In the genomic region with DNA sequence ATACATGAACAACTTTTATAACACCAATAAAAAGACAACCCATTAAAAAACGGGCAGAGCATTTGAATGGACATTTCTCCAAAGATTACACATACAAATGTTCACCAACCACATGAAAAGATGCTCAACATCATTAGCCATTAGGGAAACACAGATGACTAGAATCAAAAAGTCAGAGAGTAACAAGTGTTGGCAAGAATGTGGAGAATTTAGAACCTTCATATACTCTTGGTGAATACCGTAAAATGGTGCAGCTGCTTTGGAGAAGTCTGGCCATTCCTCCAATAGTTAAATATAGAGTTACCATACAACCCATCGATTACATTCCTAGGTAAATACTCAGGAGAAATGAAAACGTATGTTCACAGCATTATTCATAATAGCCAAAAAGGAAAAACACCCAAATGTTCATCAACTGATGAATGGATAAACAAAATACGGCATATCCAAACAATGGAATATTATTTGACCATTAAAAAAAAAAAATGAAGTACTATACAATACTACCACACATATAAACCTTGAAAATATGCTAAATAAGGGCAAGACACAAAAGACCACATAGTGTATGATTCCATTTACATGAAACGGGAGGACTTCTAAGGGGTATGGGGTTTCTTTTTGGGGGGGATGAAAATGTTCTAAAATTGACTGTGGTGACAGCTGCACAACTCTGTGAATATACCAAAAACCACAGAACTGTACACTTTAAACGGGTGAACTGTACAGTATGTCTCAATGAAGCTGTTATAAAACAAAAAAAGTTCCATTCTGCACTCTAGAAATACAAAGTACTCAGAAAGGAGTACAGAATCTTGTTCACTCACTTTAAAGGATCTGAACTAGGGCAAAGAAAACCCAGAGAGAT, we compare ENCODE assay signal across 12 cellular contexts. TPM values are rescaled to one million over a fixed set of nuclear protein-coding genes. Genes with fewer than 3 reads are reported as not detected.
DNase-seq lines count a peak whose midpoint lies in the region; ATAC-seq, FAIRE-seq and TF ChIP-seq lines count a peak whose summit lies in the region.
"Had no signal": no experiment of that assay in that cellular context is flagged by ENCODE, and none has a peak within 500 bp of the region (broad histone marks: within the 10 kb centered on the region; RNA-seq: fewer than 3 reads in every experiment).

No MANE protein-coding gene starts in this region.

- H3K9me3 Mint-ChIP-seq in endothelial cell (ENCODE audit: unreplicated experiment), result no peaks in the 10 kb centered on the region
- no peaks in the 10 kb centered on the region for H3K9me3 Mint-ChIP-seq in nephron progenitor cell

- peaks cover 6% of the 10 kb centered on the region for H3K36me3 Mint-ChIP-seq in endothelial cell (ENCODE audit: low read depth, unreplicated experiment)
- peaks cover 9% of the 10 kb centered on the region for H3K36me3 Mint-ChIP-seq in nephron progenitor cell (ENCODE audit: low read depth)

- no peak for ATAC-seq in HepG2
- no peak for ATAC-seq in right lobe of liver
- no peak for ATAC-seq in GM19452 (IDR thresholded peaks at IDR 0.05; ENCODE audit: unreplicated experiment)

- H3K79me2 ChIP-seq in HepG2 (ENCODE audit: insufficient read depth, low read length), result peaks cover 72% of the 10 kb centered on the region

- TF ChIP-seq RAD21 in HepG2 (CRISPR knock-in tag; IDR thresholded peaks at IDR 0.05), result no peak

- H2AFZ ChIP-seq in HepG2 (ENCODE audit: low read length), result no peak overlapping the region

- H3K4me3 Mint-ChIP-seq in endothelial cell (ENCODE audit: unreplicated experiment), result peak overlapping the region; percentile 97
- H3K4me3 Mint-ChIP-seq in nephron progenitor cell, result peak overlapping the region; percentile 95

- intact Hi-C loops in HepG2 (cut with micrococcal nuclease; ENCODE audit: unreplicated experiment) (no loop called here), right lobe of liver (cut with DNase I) (no loop called here)

- H3K9me3 ChIP-seq in HepG2 (ENCODE audit: low read length) (no peaks in the 10 kb centered on the region), right lobe of liver (no peaks in the 10 kb centered on the region)
- H3K9me3 ChIP-seq: neutrophil, upper lobe of left lung had no signal

- no TSS peak for BruUV-seq in HepG2 (replicated peaks; lab: Mats Ljungman, UMichigan)

- H4K20me1 ChIP-seq in HepG2 (ENCODE audit: insufficient read depth, low read length), result peaks cover 50% of the 10 kb centered on the region

- H3K27me3 ChIP-seq in HepG2 (ENCODE audit: control insufficient read depth in 1 of 2, insufficient read depth in 2 of 2, low read length in 2 of 2) (no peaks in the 10 kb centered on the region; a peak in 1 of 5 replicates), right lobe of liver (no peaks in the 10 kb centered on the region), H7 (ENCODE audit: control insufficient read depth, insufficient read depth, low read length) (no peaks in the 10 kb centered on the region)
- H3K27me3 ChIP-seq: neutrophil, upper lobe of left lung had no signal

- no peak for DNase-seq in HepG2 (ENCODE audit: low spot score)
- no peak for DNase-seq in right lobe of liver
- DNase-seq in endothelial cell (ENCODE audit: low spot score), result no peak
- DNase-seq in nephron progenitor cell, result no peak
- DNase-seq in Kasumi-1 (lab: John Stamatoyannopoulos, UW), result no peak
- no peak for DNase-seq in erythroblast (lab: John Stamatoyannopoulos, UW)
- DNase-seq in H7, result no peak
- DNase-seq: activated naive CD4-positive, alpha-beta T cell; GOT3; upper lobe of left lung had no signal

- CTCF ChIA-PET in HepG2 (lab: Yijun Ruan, JAX; ENCODE audit: low intra/inter-chr PET ratio, low total read pairs), result no interaction called here

- H3K4me3 ChIP-seq in HepG2 (replicated peaks in 1 of 3; ENCODE audit: insufficient read depth in 1 of 3, low read depth in 2 of 3, low read length in 3 of 3) (peak overlapping the region in 1 of 3 experiments; percentile 95; a peak in 3 of 6 replicates), right lobe of liver (no peak overlapping the region), H7 (ENCODE audit: insufficient read depth, low read depth, low read length) (no peak overlapping the region)

- no peak for TF ChIP-seq CTCF in HepG2 (CRISPR knock-in tag; IDR thresholded peaks at IDR 0.05)
- no peak for TF ChIP-seq CTCF in right lobe of liver (IDR thresholded peaks at IDR 0.05)
- no peak for TF ChIP-seq CTCF in endothelial cell (IDR thresholded peaks at IDR 0.05; ENCODE audit: unreplicated experiment)
- TF ChIP-seq CTCF in nephron progenitor cell (IDR thresholded peaks at IDR 0.05), result no peak

- H3K27me3 Mint-ChIP-seq in endothelial cell (ENCODE audit: unreplicated experiment) (peaks cover 11% of the 10 kb centered on the region), nephron progenitor cell (ENCODE audit: low read depth, poor library complexity) (peaks cover 5% of the 10 kb centered on the region)

- TF ChIP-seq EP300 in HepG2 (IDR thresholded peaks at IDR 0.05; ENCODE audit: low read depth in 2 of 2, low read length in 2 of 2), result no peak
- TF ChIP-seq EP300 in HepG2 (CRISPR knock-in tag; IDR thresholded peaks at IDR 0.05; ENCODE audit: borderline replicate concordance), result no peak

- POLR2A ChIA-PET in HepG2 (lab: Yijun Ruan, JAX), result no interaction called here

- H3K36me3 ChIP-seq in HepG2 (replicated peaks in 1 of 2; ENCODE audit: control insufficient read depth in 1 of 2, insufficient read depth in 2 of 2, low read length in 2 of 2) (no peaks in the 10 kb centered on the region; a peak in 1 of 5 replicates), right lobe of liver (no peaks in the 10 kb centered on the region), H7 (replicated peaks; ENCODE audit: control insufficient read depth, insufficient read depth, low read length) (no peaks in the 10 kb centered on the region)
- H3K36me3 ChIP-seq: neutrophil, upper lobe of left lung had no signal

- 75% methylated on average over 7 of the region's 7 CpGs for WGBS in HepG2 (ENCODE audit: low lambda C conversion rate)
- WGBS in right lobe of liver (ENCODE audit: insufficient coverage, low coverage, low lambda C conversion rate, missing lambda C conversion rate), result 81% methylated on average over 7 of the region's 7 CpGs

- no peak overlapping the region for H3K27ac Mint-ChIP-seq in endothelial cell (ENCODE audit: unreplicated experiment)
- H3K27ac Mint-ChIP-seq in nephron progenitor cell, result peak overlapping the region; percentile 68

- TF ChIP-seq POLR2A in HepG2 (IDR thresholded peaks at IDR 0.05; ENCODE audit: insufficient read depth in 1 of 2, low read depth in 2 of 2, low read length in 2 of 2) (no peak), right lobe of liver (IDR thresholded peaks at IDR 0.05) (no peak), erythroblast (IDR thresholded peaks at IDR 0.05; ENCODE audit: low read length) (no peak)

- peak overlapping the region; percentile 89 for H3K4me2 ChIP-seq in HepG2 (ENCODE audit: low read depth, low read length)

- H3K4me1 Mint-ChIP-seq in endothelial cell (ENCODE audit: unreplicated experiment) (peaks cover 67% of the 10 kb centered on the region), nephron progenitor cell (peaks cover 64% of the 10 kb centered on the region)

- H3K4me1 ChIP-seq in HepG2 (ENCODE audit: insufficient read depth, low read length) (peaks cover 67% of the 10 kb centered on the region), right lobe of liver (peaks cover 0 to 27% (median 7%) of the 10 kb centered on the region in 4 donors)

- H3K27ac ChIP-seq in HepG2 (ENCODE audit: extremely low read length, insufficient read depth, low read length) (no peak overlapping the region), right lobe of liver (no peak overlapping the region)
- H3K27ac ChIP-seq: neutrophil had no signal

- in situ Hi-C loops in HepG2 (cut with HindIII; ENCODE audit: extremely low pct_ligation_motif_present, low pct_unique_long_range_greater_than_20kb), result loop anchor here (5.0 kb wide), 1 partner anchor 61 kb away; no protein-coding TSS in a partner anchor

- no peak for FAIRE-seq in HepG2 (lab: Jason Lieb, UNC)

- no peak overlapping the region for H3K9ac ChIP-seq in HepG2 (ENCODE audit: insufficient read depth, low read depth, low read length)

TF ChIP-seq in HepG2, 621 proteins besides CTCF, POLR2A, EP300 and RAD21:
- no peak for TF ChIP-seq ATAD3A (CRISPR knock-in tag; IDR thresholded peaks at IDR 0.05)
- TF ChIP-seq CBX5 (CRISPR knock-in tag; IDR thresholded peaks at IDR 0.05; ENCODE audit: borderline replicate concordance), result no peak
- peak; percentile 88 for TF ChIP-seq ZNF7 (CRISPR knock-in tag; IDR thresholded peaks at IDR 0.05)

RNA-seq across cellular contexts. Expression of a gene that starts 3.2 kb away (rescaled TPM):
- total RNA-seq in HepG2 (2016; rRNA removed; fragmentation: Illumina TruSeq; extraction: Trizol), result 73.7 and 128 TPM in 2 replicates
- 21.0 and 28.0 TPM in 2 replicates for total RNA-seq in HepG2 (2016; cell fraction: cytosol; rRNA removed; fragmentation: Illumina TruSeq; extraction: Trizol; ENCODE audit: low read depth)
- total RNA-seq in HepG2 (2016; cell fraction: insoluble cytoplasmic fraction; rRNA removed; fragmentation: Illumina TruSeq; extraction: Trizol), result 70.7 and 135 TPM in 2 replicates
- 29.9 and 30.4 TPM in 2 replicates for total RNA-seq in HepG2 (2016; cell fraction: membrane; rRNA removed; fragmentation: Illumina TruSeq; extraction: Trizol)
- 66.4 and 67.4 TPM in 2 replicates for total RNA-seq in HepG2 (2016; cell fraction: nucleus; rRNA removed; fragmentation: Illumina TruSeq; extraction: Trizol)
- 116 and 131 TPM in 2 replicates for polyA plus RNA-seq in HepG2 (2011; rRNA removed)
- polyA plus RNA-seq in HepG2 (2011; cell fraction: cytosol; rRNA removed), result 95.2 and 104 TPM in 2 replicates
- 66.8 and 86.4 TPM in 2 replicates for polyA plus RNA-seq in HepG2 (2011; cell fraction: nucleus; rRNA removed)
- polyA plus RNA-seq in HepG2 (2012), result 68.8 and 74.2 TPM in 2 replicates
- 5.3 and 6.6 TPM in 2 replicates for polyA plus RNA-seq in HepG2 (2016; cell fraction: cytosol; fragmentation: Illumina TruSeq; extraction: Trizol; ENCODE audit: low read depth)
- polyA plus RNA-seq in HepG2 (2016; cell fraction: insoluble cytoplasmic fraction; fragmentation: Illumina TruSeq; extraction: Trizol; ENCODE audit: low read depth), result 202 and 219 TPM in 2 replicates
- 17.3 and 18.7 TPM in 2 replicates for polyA plus RNA-seq in HepG2 (2016; cell fraction: membrane; fragmentation: Illumina TruSeq; extraction: Trizol; ENCODE audit: low read depth)
- 93.1 and 94.0 TPM in 2 replicates for polyA plus RNA-seq in HepG2 (2016; cell fraction: nucleus; fragmentation: Illumina TruSeq; extraction: Trizol; ENCODE audit: insufficient read depth, low read depth)
- polyA minus RNA-seq in HepG2 (2011; rRNA and poly(A)+ RNA removed; ENCODE audit: low replicate concordance), result 321 and 493 TPM in 2 replicates
- 108 and 148 TPM in 2 replicates for polyA minus RNA-seq in HepG2 (2011; cell fraction: cytosol; rRNA and poly(A)+ RNA removed)
- 132 and 144 TPM in 2 replicates for polyA minus RNA-seq in HepG2 (2011; cell fraction: nucleus; rRNA and poly(A)+ RNA removed)
- 100 to 1,000 TPM in 1 of 6 experiments, 10 to 100 TPM in 5; 36.6 to 100 (median 57.5) TPM for total RNA-seq in right lobe of liver
- total RNA-seq in endothelial cell (ENCODE audit: unreplicated experiment), result 380 TPM
- total RNA-seq in H7 (2014; rRNA removed; shearing (Covaris generic)), result 52.2 and 55.5 TPM in 2 replicates
